Comparison of ENCODE assay signal across 22 cellular contexts in the genomic region with DNA sequence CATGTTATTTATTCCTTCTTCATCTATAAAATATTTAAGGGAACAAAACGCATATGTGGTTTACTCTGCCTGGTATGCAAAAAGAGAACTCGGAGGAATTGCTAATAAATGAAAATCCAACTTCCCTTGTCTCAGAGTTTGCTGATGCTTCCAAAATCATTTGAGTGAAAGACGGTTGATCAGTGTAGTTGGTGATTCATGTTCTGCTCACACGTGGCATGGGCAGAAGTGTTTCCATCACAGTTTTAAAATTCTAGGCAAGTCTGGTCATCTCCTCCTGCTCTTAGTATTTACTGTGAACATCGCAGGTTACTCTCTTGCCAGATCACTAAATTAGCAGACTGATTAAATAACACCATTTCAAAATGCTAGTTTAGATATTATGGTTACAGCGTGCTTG.
"Had no signal": no experiment of that assay in that cellular context is flagged by ENCODE, and none has a peak within 500 bp of the region (broad histone marks: within the 10 kb centered on the region; RNA-seq: fewer than 3 reads in every experiment).

No MANE protein-coding gene starts in this region.

- H3K36me3 ChIP-seq: gastrocnemius medialis, heart left ventricle, left lung, lower lobe of right lung, prostate gland, spleen, tibial artery had no signal

- H3K27ac ChIP-seq: gastrocnemius medialis, hepatocyte, lower lobe of right lung, prostate gland, testis, tibial artery had no signal

- H3K4me1 ChIP-seq: left lung, lower lobe of right lung, prostate gland, testis, tibial artery had no signal

- FAIRE-seq: endometrium had no signal

- H3K27me3 ChIP-seq: gastrocnemius medialis, heart left ventricle, hepatocyte, left lung, spleen, testis, tibial artery had no signal

- H3K79me2 ChIP-seq: hepatocyte had no signal

- H3K4me3 ChIP-seq: coronary artery, gastrocnemius medialis, heart left ventricle, hepatocyte, left lung, lower lobe of right lung, prostate gland, skin epidermis, spleen, testis, tibial artery had no signal

- ATAC-seq: effector memory CD8-positive, alpha-beta T cell; gastrocnemius medialis; left lung; lower lobe of right lung; naive thymus-derived CD8-positive, alpha-beta T cell; stimulated activated memory B cell treated with anti-CD40 and anti-IgM and Interleukin-4, amounts not matched to agents 10 μg/mL and 1 μg/mL and 100 μg/mL, for 72 hours; stimulated activated naive CD8-positive, alpha-beta T cell treated with anti-CD3 and anti-CD28 coated beads, Interleukin-15, Interleukin-2, amounts not matched to agents 100 U/mL and 50 U/mL, for 24 hours had no signal

- DNase-seq: effector memory CD8-positive, alpha-beta T cell; heart left ventricle; left cardiac atrium; left lung; naive thymus-derived CD8-positive, alpha-beta T cell; nephron progenitor cell; nucleus accumbens; right cardiac atrium; spleen; stimulated activated CD4-positive, alpha-beta T cell treated with anti-CD3 and anti-CD28 coated beads, Interleukin-4, amount 100 ng/mL, for 4 hours; stimulated activated naive CD8-positive, alpha-beta T cell treated with anti-CD3 and anti-CD28 coated beads, Interleukin-15, Interleukin-2, amounts not matched to agents 100 U/mL and 50 U/mL, for 24 hours; substantia nigra; testis; tibial artery had no signal

- H3K9me3 ChIP-seq: gastrocnemius medialis, heart left ventricle, left lung, lower lobe of right lung, prostate gland, spleen, testis, tibial artery had no signal

- H2AFZ ChIP-seq: hepatocyte had no signal

- H3K4me2 ChIP-seq: hepatocyte had no signal
